In genomic region chr12:14612895-14613294, GRCh38 we compare ENCODE assay signal across 17 cellular contexts. TPM values are rescaled to one million over a fixed set of nuclear protein-coding genes. Genes with fewer than 3 reads are reported as not detected.
DNase-seq lines count a peak whose midpoint lies in the region; ATAC-seq and TF ChIP-seq lines count a peak whose summit lies in the region.
"Had no signal": no experiment of that assay in that cellular context is flagged by ENCODE, and none has a peak within 500 bp of the region (broad histone marks: within the 10 kb centered on the region; RNA-seq: fewer than 3 reads in every experiment).

No MANE protein-coding gene starts in this region.

- no peak overlapping the region for H3K4me3 Mint-ChIP-seq in activated B cell treated with CpG ODN at 0.5 μM for 24 hours
- no peak overlapping the region for H3K4me3 Mint-ChIP-seq in memory B cell
- H3K4me3 Mint-ChIP-seq in activated T-helper 2 cell treated with anti-CD3 and anti-CD28 coated beads, Interferon-gamma antibody, Interleukin-2, Interleukin-4, amounts not matched to agents 10 μg/mL and 5 μg/mL and 100 μg/mL, durations not matched to agents 14 hours and 24 hours and 36 hours (ENCODE audit: low read depth) = no peak overlapping the region
- H3K4me3 Mint-ChIP-seq: activated naive CD8-positive, alpha-beta T cell treated with anti-CD3 and anti-CD28 coated beads for 36 hours; T-helper 2 cell treated with Interferon-gamma antibody and Interleukin-4, amounts not matched to agents 5 μg/mL and 100 μg/mL, for 36 hours had no signal

- H3K27me3 Mint-ChIP-seq in activated B cell treated with CpG ODN at 0.5 μM for 24 hours (no peaks in the 10 kb centered on the region), memory B cell (no peaks in the 10 kb centered on the region)
- no peaks in the 10 kb centered on the region for H3K27me3 Mint-ChIP-seq in activated T-helper 2 cell treated with anti-CD3 and anti-CD28 coated beads, Interferon-gamma antibody, Interleukin-2, Interleukin-4, amounts not matched to agents 10 μg/mL and 5 μg/mL and 100 μg/mL, durations not matched to agents 14 hours and 24 hours and 36 hours (ENCODE audit: low read depth)
- H3K27me3 Mint-ChIP-seq: activated naive CD8-positive, alpha-beta T cell treated with anti-CD3 and anti-CD28 coated beads for 36 hours had no signal

- H2AFZ ChIP-seq in Karpas-422 (ENCODE audit: low read length) = peak overlapping the region; percentile 24; the same call in 1 of the 2 replicates

- H3K27ac ChIP-seq in BLaER1 treated with 17β-estradiol and CSF1 and Interleukin-3, amounts not matched to agents 10 nM and 100 nM = peak overlapping the region in 9 of 11 experiments; percentile 50 to 80 (median 70); a peak in 17 of 22 replicates
- H3K27ac ChIP-seq in Karpas-422 (ENCODE audit: low read length) (peak overlapping the region; percentile 97), tibial nerve (no peak overlapping the region)

- H3K36me3 Mint-ChIP-seq in activated B cell treated with CpG ODN at 0.5 μM for 24 hours (ENCODE audit: low read depth) (peaks cover 13% of the 10 kb centered on the region), memory B cell (peaks cover 6% of the 10 kb centered on the region)
- no peaks in the 10 kb centered on the region for H3K36me3 Mint-ChIP-seq in activated T-helper 2 cell treated with anti-CD3 and anti-CD28 coated beads, Interferon-gamma antibody, Interleukin-2, Interleukin-4, amounts not matched to agents 10 μg/mL and 5 μg/mL and 100 μg/mL, durations not matched to agents 14 hours and 24 hours and 36 hours (ENCODE audit: low read depth)

- no peaks in the 10 kb centered on the region for H3K79me2 ChIP-seq in Karpas-422 (ENCODE audit: low read length)

- H3K27me3 ChIP-seq in BLaER1 treated with 17β-estradiol and CSF1 and Interleukin-3, amounts not matched to agents 10 nM and 100 nM = no peaks in the 10 kb centered on the region
- H3K27me3 ChIP-seq in Karpas-422 (ENCODE audit: low read length) (no peaks in the 10 kb centered on the region), tibial nerve (no peaks in the 10 kb centered on the region)

- ATAC-seq in activated B cell treated with CpG ODN at 0.5 μM for 24 hours (ENCODE audit: low read depth) (no peak), memory B cell (ENCODE audit: low read depth) (no peak), GM18907 (IDR thresholded peaks at IDR 0.05; ENCODE audit: unreplicated experiment) (no peak)
- ATAC-seq: HCT116 had no signal

- no peaks in the 10 kb centered on the region for H3K9me2 ChIP-seq in Karpas-422 (replicated peaks; ENCODE audit: insufficient read depth, low read length)

- no peak overlapping the region for H3K4me3 ChIP-seq in BLaER1 treated with 17β-estradiol and CSF1 and Interleukin-3, amounts not matched to agents 10 nM and 100 nM
- H3K4me3 ChIP-seq in Karpas-422 (ENCODE audit: low read length) (peak overlapping the region; percentile 22), tibial nerve (no peak overlapping the region)

- H3K27ac Mint-ChIP-seq in activated B cell treated with CpG ODN at 0.5 μM for 24 hours (peak overlapping the region; percentile 93), memory B cell (peak overlapping the region; percentile 95)
- no peak overlapping the region for H3K27ac Mint-ChIP-seq in activated T-helper 2 cell treated with anti-CD3 and anti-CD28 coated beads, Interferon-gamma antibody, Interleukin-2, Interleukin-4, amounts not matched to agents 10 μg/mL and 5 μg/mL and 100 μg/mL, durations not matched to agents 14 hours and 24 hours and 36 hours
- H3K27ac Mint-ChIP-seq: activated naive CD8-positive, alpha-beta T cell treated with anti-CD3 and anti-CD28 coated beads for 36 hours; T-helper 2 cell treated with Interferon-gamma antibody and Interleukin-4, amounts not matched to agents 5 μg/mL and 100 μg/mL, for 36 hours had no signal

- peak overlapping the region in 2 of 11 experiments; percentile 41 to 42; a peak in 3 of 22 replicates for H3K9ac ChIP-seq in BLaER1 treated with 17β-estradiol and CSF1 and Interleukin-3, amounts not matched to agents 10 nM and 100 nM
- peak overlapping the region; percentile 49 for H3K9ac ChIP-seq in Karpas-422 (ENCODE audit: low read length)

- no peaks in the 10 kb centered on the region for H3K36me3 ChIP-seq in BLaER1 treated with 17β-estradiol and CSF1 and Interleukin-3, amounts not matched to agents 10 nM and 100 nM
- H3K36me3 ChIP-seq in Karpas-422 (ENCODE audit: insufficient read depth, low read length) (no peaks in the 10 kb centered on the region), tibial nerve (no peaks in the 10 kb centered on the region)

- POLR2A ChIA-PET in activated B cell treated with CpG ODN at 0.5 μM for 24 hours (lab: Charles Lee) = interaction anchor here (2.3 to 2.4 kb wide), 2 partner anchors 158 to 247 kb away, joined by 13 to 16 read pairs; partner anchors contain the start of gene ATF7IP

- no peak for TF ChIP-seq EP300 in tibial nerve (IDR thresholded peaks at IDR 0.05)

- 32 to 47% methylated on average over 3 of the region's 3 CpGs for WGBS in tibial nerve, 2 donors

- CTCF ChIA-PET in activated B cell treated with CpG ODN at 0.5 μM for 24 hours (lab: Charles Lee) = interaction anchor here (0.7 to 2.1 kb wide), 6 partner anchors 15 to 375 kb away, joined by 3 to 9 read pairs (median 5); partner anchors contain the start of gene ATF7IP

- peak overlapping the region; percentile 66 to 88 (median 76); a peak in 21 of 22 replicates for H3K4me2 ChIP-seq in BLaER1 treated with 17β-estradiol and CSF1 and Interleukin-3, amounts not matched to agents 10 nM and 100 nM
- peak overlapping the region; percentile 84 for H3K4me2 ChIP-seq in Karpas-422 (ENCODE audit: low read depth, low read length, poor library complexity, severe bottlenecking)

- H3K4me1 ChIP-seq in BLaER1 treated with 17β-estradiol and CSF1 and Interleukin-3, amounts not matched to agents 10 nM and 100 nM = peaks cover 32 to 49% (median 40%) of the 10 kb centered on the region in 10 experiments
- H3K4me1 ChIP-seq in Karpas-422 (ENCODE audit: low read length) (peaks cover 37% of the 10 kb centered on the region), tibial nerve (peaks cover 0 to 11% (median 0%) of the 10 kb centered on the region in 4 donors)

- no peaks in the 10 kb centered on the region for H4K20me1 ChIP-seq in BLaER1 treated with 17β-estradiol and CSF1 and Interleukin-3, amounts not matched to agents 10 nM and 100 nM
- H4K20me1 ChIP-seq in Karpas-422 (ENCODE audit: insufficient read depth, low read depth, low read length) = no peaks in the 10 kb centered on the region

- TF ChIP-seq POLR2A in tibial nerve (IDR thresholded peaks at IDR 0.05) = no peak

- H3K9me3 Mint-ChIP-seq in activated B cell treated with CpG ODN at 0.5 μM for 24 hours = peaks cover 10% of the 10 kb centered on the region
- H3K9me3 Mint-ChIP-seq in memory B cell = peaks cover 10% of the 10 kb centered on the region
- H3K9me3 Mint-ChIP-seq in activated T-helper 2 cell treated with anti-CD3 and anti-CD28 coated beads, Interferon-gamma antibody, Interleukin-2, Interleukin-4, amounts not matched to agents 10 μg/mL and 5 μg/mL and 100 μg/mL, durations not matched to agents 14 hours and 24 hours and 36 hours = peaks cover 34% of the 10 kb centered on the region

- H3K9me3 ChIP-seq in BLaER1 treated with 17β-estradiol and CSF1 and Interleukin-3, amounts not matched to agents 10 nM and 100 nM (replicated peaks in 1 of 11) = peaks cover 27 to 53% (median 40%) of the 10 kb centered on the region in 11 experiments
- H3K9me3 ChIP-seq in Karpas-422 (ENCODE audit: low read length) (peaks cover 3% of the 10 kb centered on the region), tibial nerve (peaks cover 0 to 19% (median 4%) of the 10 kb centered on the region in 4 donors)

- intact Hi-C loops in activated B cell treated with CpG ODN at 0.5 μM for 24 hours (cut with micrococcal nuclease) = loop anchor here (1.0 to 10.0 kb wide), 9 partner anchors 9 to 1508 kb away; partner anchors contain the start of genes ATF7IP and GSG1
- intact Hi-C loops in activated T-helper 2 cell treated with anti-CD3 and anti-CD28 coated beads, Interferon-gamma antibody, Interleukin-2, Interleukin-4, amounts not matched to agents 10 μg/mL and 5 μg/mL and 100 μg/mL, durations not matched to agents 14 hours and 24 hours and 36 hours (cut with micrococcal nuclease) = no loop called here

- TF ChIP-seq CTCF in activated B cell treated with CpG ODN at 0.5 μM for 24 hours (IDR thresholded peaks at IDR 0.05) = no peak
- no peak for TF ChIP-seq CTCF in tibial nerve (IDR thresholded peaks at IDR 0.05)

- DNase-seq in Karpas-422 (no peak), activated B cell treated with CpG ODN at 0.5 μM for 24 hours (no peak), memory B cell (ENCODE audit: low spot score in 2 of 2) (no peak), ureter (ENCODE audit: low spot score) (no peak), tibial nerve (ENCODE audit: low spot score in 2 of 2) (no peak)
- DNase-seq in activated T-helper 2 cell treated with anti-CD3 and anti-CD28 coated beads, Interferon-gamma antibody, Interleukin-2, Interleukin-4, amounts not matched to agents 10 μg/mL and 5 μg/mL and 100 μg/mL, durations not matched to agents 14 hours and 24 hours and 36 hours (ENCODE audit: low spot score) = no peak
- DNase-seq: activated CD4-positive, CD25-positive, alpha-beta regulatory T cell; activated naive CD8-positive, alpha-beta T cell treated with anti-CD3 and anti-CD28 coated beads for 36 hours; Caco-2; foreskin melanocyte; NCI-H1048; NCI-H226; stimulated activated CD4-positive, alpha-beta T cell treated with anti-CD3 and anti-CD28 coated beads, Interleukin-2, amount 100 ng/mL, for 48 hours had no signal

- H3K4me1 Mint-ChIP-seq in activated B cell treated with CpG ODN at 0.5 μM for 24 hours (peaks cover 36% of the 10 kb centered on the region), memory B cell (peaks cover 16% of the 10 kb centered on the region)
- peaks cover 12% of the 10 kb centered on the region for H3K4me1 Mint-ChIP-seq in activated T-helper 2 cell treated with anti-CD3 and anti-CD28 coated beads, Interferon-gamma antibody, Interleukin-2, Interleukin-4, amounts not matched to agents 10 μg/mL and 5 μg/mL and 100 μg/mL, durations not matched to agents 14 hours and 24 hours and 36 hours (ENCODE audit: low read depth)
- H3K4me1 Mint-ChIP-seq: activated naive CD8-positive, alpha-beta T cell treated with anti-CD3 and anti-CD28 coated beads for 36 hours had no signal

RNA-seq across cellular contexts. Expression of gene PLBD1, which starts 45.2 kb away (rescaled TPM):
- not detected in 2 replicates for total RNA-seq in Karpas-422 (2014; rRNA removed; shearing (Covaris generic); ENCODE audit: low replicate concordance)
- total RNA-seq in activated B cell treated with CpG ODN at 0.5 μM for 24 hours (0.33 and 0.56 TPM in 2 replicates), ureter (85.4 TPM), tibial nerve (10 to 100 TPM in 2 of 4 donors, 1 to 10 TPM in 2; 4.8 to 12.0 (median 8.6) TPM)
- total RNA-seq in activated T-helper 2 cell treated with anti-CD3 and anti-CD28 coated beads, Interferon-gamma antibody, Interleukin-2, Interleukin-4, amounts not matched to agents 10 μg/mL and 5 μg/mL and 100 μg/mL, durations not matched to agents 14 hours and 24 hours and 36 hours = not detected in 2 replicates

Comparison
In these comparisons a context has a peak if more than half of its experiments do, and no peak if none do; other contexts are left out.
1. H3K27ac ChIP-seq: peak in BLaER1 treated with 17β-estradiol and CSF1 and Interleukin-3, amounts not matched to agents 10 nM and 100 nM (9 of 11) and Karpas-422 (single experiment); none in tibial nerve (0 of 4).